ENCODE assay signal across 8 cellular contexts in genomic region chr6:27138398-27138797, GRCh38.
DNase-seq lines count a peak whose midpoint lies in the region; ATAC-seq, FAIRE-seq and TF ChIP-seq lines count a peak whose summit lies in the region.

No MANE protein-coding gene starts in this region.

- peak overlapping the region; percentile 11; the same call in 1 of the 2 replicates for H2BK20ac ChIP-seq in H1 (ENCODE audit: low read length)

- H4K91ac ChIP-seq in H1 (replicated peaks; ENCODE audit: insufficient read length, low read length), result peak overlapping the region; percentile 91

- peaks cover 41% of the 10 kb centered on the region for H3K4me1 Mint-ChIP-seq in T-helper 2 cell treated with Interferon-gamma antibody and Interleukin-4, amounts not matched to agents 5 μg/mL and 100 μg/mL, for 36 hours (ENCODE audit: low read depth)
- peaks cover 34% of the 10 kb centered on the region for H3K4me1 Mint-ChIP-seq in progenitor cell of endocrine pancreas (ENCODE audit: low read depth)

- TF ChIP-seq POLR2A in H1 (IDR thresholded peaks at IDR 0.05; ENCODE audit: control extremely low read depth in 1 of 2, low read depth in 2 of 2, low read length in 2 of 2), result no peak

- peaks cover 26% of the 10 kb centered on the region for H3K36me3 Mint-ChIP-seq in T-helper 2 cell treated with Interferon-gamma antibody and Interleukin-4, amounts not matched to agents 5 μg/mL and 100 μg/mL, for 36 hours (ENCODE audit: low read depth)
- H3K36me3 Mint-ChIP-seq in progenitor cell of endocrine pancreas (ENCODE audit: insufficient read depth), result no peaks in the 10 kb centered on the region

- H3K4me2 ChIP-seq in OCI-LY3 (ENCODE audit: low read length) (peak overlapping the region; percentile 91), H1 (ENCODE audit: insufficient read depth in 1 of 2, low read depth in 2 of 2, low read length in 2 of 2) (peak overlapping the region; percentile 58 to 64)

- H3K9me3 ChIP-seq in OCI-LY3 (ENCODE audit: insufficient read depth, low read length) (no peaks in the 10 kb centered on the region), H1 (ENCODE audit: insufficient read depth in 2 of 2, low read depth in 1 of 2, low read length in 1 of 2) (no peaks in the 10 kb centered on the region)

- H3K27ac ChIP-seq in OCI-LY3 (ENCODE audit: low read length) (peak overlapping the region; percentile 98), H1 (ENCODE audit: low read depth, low read length) (peak overlapping the region; percentile 95; the same call in 1 of the 2 replicates)

- H3K79me2 ChIP-seq in OCI-LY3 (ENCODE audit: low read length) (peaks cover 33% of the 10 kb centered on the region), H1 (ENCODE audit: control insufficient read depth in 1 of 2, insufficient read depth in 2 of 2, low read length in 2 of 2) (peaks cover 0 to 28% of the 10 kb centered on the region in 2 experiments; a peak in 2 of 4 replicates)

- H3K4me3 ChIP-seq in OCI-LY3 (ENCODE audit: low read length), result peak overlapping the region; percentile 79
- H3K4me3 ChIP-seq in H1 (ENCODE audit: extremely low read depth in 1 of 4, insufficient read depth in 2 of 4, low read depth in 3 of 4, low read length in 4 of 4), result peak overlapping the region in 2 of 4 experiments; percentile 87 to 95; a peak in 3 of 8 replicates

- TF ChIP-seq CTCF in OCI-LY3 (IDR thresholded peaks at IDR 0.05; ENCODE audit: low read depth, low read length) (no peak), H1 (IDR thresholded peaks at IDR 0.05; ENCODE audit: control extremely low read depth in 1 of 3, insufficient read depth in 1 of 3, low read depth in 1 of 3, low read length in 3 of 3) (no peak), progenitor cell of endocrine pancreas (IDR thresholded peaks at IDR 0.05; ENCODE audit: unreplicated experiment) (no peak)

- peak overlapping the region; percentile 94 for H2BK120ac ChIP-seq in H1 (replicated peaks; ENCODE audit: low read depth, low read length)

- H3K4me1 ChIP-seq in OCI-LY3 (ENCODE audit: low read length), result peaks cover 53% of the 10 kb centered on the region
- peaks cover 0 to 10% (median 4%) of the 10 kb centered on the region in 4 experiments; a peak in 5 of 7 replicates for H3K4me1 ChIP-seq in H1 (replicated peaks in 1 of 4; ENCODE audit: control insufficient read depth in 3 of 4, insufficient read depth in 4 of 4, low read length in 3 of 4)

- H3K9ac ChIP-seq in OCI-LY3 (ENCODE audit: low read length) (peak overlapping the region; percentile 90; the same call in 1 of the 2 replicates), H1 (replicated peaks in 1 of 4; ENCODE audit: extremely low read depth in 1 of 4, low read depth in 3 of 4, low read length in 3 of 4) (no peak overlapping the region; a peak in 1 of 7 replicates)

- no peak for FAIRE-seq in H1 (lab: Jason Lieb, UNC)

- ATAC-seq in HG03520 (IDR thresholded peaks at IDR 0.05; ENCODE audit: unreplicated experiment) (no peak), HG03521 (IDR thresholded peaks at IDR 0.05; ENCODE audit: unreplicated experiment) (no peak)

- peaks cover 6% of the 10 kb centered on the region for H3K23me2 ChIP-seq in H1 (ENCODE audit: low read depth, low read length)

- H3K56ac ChIP-seq in H1 (replicated peaks; ENCODE audit: insufficient read length, low read depth, low read length), result no peak overlapping the region

- peak overlapping the region; percentile 93 for H3K4me3 Mint-ChIP-seq in T-helper 2 cell treated with Interferon-gamma antibody and Interleukin-4, amounts not matched to agents 5 μg/mL and 100 μg/mL, for 36 hours
- peak overlapping the region; percentile 95 for H3K4me3 Mint-ChIP-seq in progenitor cell of endocrine pancreas (ENCODE audit: low read depth)

- CTCF ChIA-PET in H1 (lab: Charles Lee; ENCODE audit: partially characterized antibody), result interaction anchor here (0.5 to 1.2 kb wide), 3 partner anchors 9 to 124 kb away, joined by 3 to 8 read pairs (median 3); a partner anchor contains a TSS

- no peak for TF ChIP-seq EP300 in H1 (IDR thresholded peaks at IDR 0.05; ENCODE audit: borderline replicate concordance in 1 of 2, low read depth in 2 of 2, low read length in 2 of 2)

- H3K9me3 Mint-ChIP-seq in T-helper 2 cell treated with Interferon-gamma antibody and Interleukin-4, amounts not matched to agents 5 μg/mL and 100 μg/mL, for 36 hours, result no peaks in the 10 kb centered on the region
- no peaks in the 10 kb centered on the region for H3K9me3 Mint-ChIP-seq in progenitor cell of endocrine pancreas (ENCODE audit: low read depth)

- H4K20me1 ChIP-seq in OCI-LY3 (ENCODE audit: insufficient read depth, low read length) (no peaks in the 10 kb centered on the region), H1 (replicated peaks in 1 of 2; ENCODE audit: control insufficient read depth in 1 of 2, insufficient read depth in 2 of 2, low read length in 2 of 2) (no peaks in the 10 kb centered on the region)

- DNase-seq in T-helper 2 cell treated with Interferon-gamma antibody and Interleukin-4, amounts not matched to agents 5 μg/mL and 100 μg/mL, for 36 hours (ENCODE audit: low spot score), result no peak
- DNase-seq in T-helper 2 cell (no peak), H1 (ENCODE audit: low read depth in 1 of 2, low spot score in 2 of 2) (no peak), progenitor cell of endocrine pancreas (ENCODE audit: low spot score, unreplicated experiment) (no peak), GOT3 (lab: John Stamatoyannopoulos, UW) (no peak)

- H3K36me3 ChIP-seq in OCI-LY3 (replicated peaks; ENCODE audit: low read depth, low read length), result peaks cover 11% of the 10 kb centered on the region
- H3K36me3 ChIP-seq in H1 (ENCODE audit: control insufficient read depth in 2 of 4, insufficient read depth in 4 of 4, low read length in 3 of 4), result peaks cover 0 to 4% (median 0%) of the 10 kb centered on the region in 4 experiments; a peak in 1 of 8 replicates

- H3K79me1 ChIP-seq in H1 (ENCODE audit: low read depth, low read length), result no peaks in the 10 kb centered on the region

- no peak for TF ChIP-seq RAD21 in H1 (IDR thresholded peaks at IDR 0.05 in 1 of 2, conservative IDR thresholded peaks at IDR 0.05 in 1 of 2; ENCODE audit: low read depth in 2 of 2, low read length in 2 of 2)

- H2BK15ac ChIP-seq in H1 (ENCODE audit: low read length), result no peak overlapping the region

- peak overlapping the region; percentile 81 for H3K18ac ChIP-seq in H1 (ENCODE audit: extremely low read depth, low read length)

- H2BK5ac ChIP-seq in H1 (ENCODE audit: low read depth, low read length), result peak overlapping the region; percentile 81; the same call in 1 of the 2 replicates

- no peak overlapping the region for H3K14ac ChIP-seq in H1 (ENCODE audit: insufficient read length)

- no peak overlapping the region for H2AK5ac ChIP-seq in H1 (ENCODE audit: low read depth, low read length)

- H3K27me3 Mint-ChIP-seq in T-helper 2 cell treated with Interferon-gamma antibody and Interleukin-4, amounts not matched to agents 5 μg/mL and 100 μg/mL, for 36 hours (ENCODE audit: low read depth), result peaks cover 3% of the 10 kb centered on the region
- no peaks in the 10 kb centered on the region for H3K27me3 Mint-ChIP-seq in progenitor cell of endocrine pancreas

- POLR2A ChIA-PET in H1 (lab: Charles Lee; ENCODE audit: partially characterized antibody), result interaction anchor here (0.7 to 21.6 kb wide), 42 partner anchors 9 to 1111 kb away, joined by 3 to 587 read pairs (median 10); a partner anchor contains a TSS

- no peak overlapping the region for H3K23ac ChIP-seq in H1 (ENCODE audit: insufficient read length)

- H3K27ac Mint-ChIP-seq in T-helper 2 cell treated with Interferon-gamma antibody and Interleukin-4, amounts not matched to agents 5 μg/mL and 100 μg/mL, for 36 hours, result peak overlapping the region; percentile 97
- peak overlapping the region; percentile 98 for H3K27ac Mint-ChIP-seq in progenitor cell of endocrine pancreas

- H2AFZ ChIP-seq in OCI-LY3 (ENCODE audit: low read depth, low read length) (no peak overlapping the region), H1 (ENCODE audit: low read length) (no peak overlapping the region)

- H3K4ac ChIP-seq in H1 (replicated peaks; ENCODE audit: insufficient read length, low read depth, low read length), result peak overlapping the region; percentile 94

- H3K27me3 ChIP-seq in OCI-LY3 (ENCODE audit: low read depth, low read length) (no peaks in the 10 kb centered on the region), H1 (replicated peaks in 1 of 4; ENCODE audit: control insufficient read depth in 3 of 4, extremely low read depth in 1 of 4, insufficient read depth in 3 of 4, low read length in 3 of 4) (no peaks in the 10 kb centered on the region)

- H4K5ac ChIP-seq in H1 (ENCODE audit: insufficient read length, low read depth, low read length), result peak overlapping the region; percentile 98

- no peak overlapping the region for H4K8ac ChIP-seq in H1 (ENCODE audit: extremely low read depth, insufficient read depth, low read length)

- peak overlapping the region; percentile 35; the same call in 1 of the 2 replicates for H2BK12ac ChIP-seq in H1 (ENCODE audit: low read depth, low read length)

- WGBS in H1 (ENCODE audit: extremely low coverage in 1 of 2, insufficient coverage in 1 of 2, insufficient read length in 1 of 2, insufficient replicate concordance in 2 of 2, low coverage in 1 of 2, low lambda C conversion rate in 2 of 2, missing lambda C conversion rate in 1 of 2), 2 experiments, result 81% methylated on average over 3 of the region's 3 CpGs; no CpG with 5 or more reads in 1 of the 2 experiments

TF ChIP-seq in H1, 55 proteins besides CTCF, POLR2A, EP300 and RAD21 (continues in another document):
- TF ChIP-seq ATF3 (IDR thresholded peaks at IDR 0.05; ENCODE audit: insufficient read depth, low read depth, low read length) (no peak), TBP (IDR thresholded peaks at IDR 0.05; ENCODE audit: low read depth, low read length) (no peak), NRF1 (IDR thresholded peaks at IDR 0.05; ENCODE audit: low read depth, low read length) (no peak), POLR2AphosphoS5 (IDR thresholded peaks at IDR 0.05; ENCODE audit: low read depth, low read length) (no peak), CHD2 (IDR thresholded peaks at IDR 0.05; ENCODE audit: low read length) (no peak), JUND (IDR thresholded peaks at IDR 0.05; ENCODE audit: low read length) (no peak), SRF (IDR thresholded peaks at IDR 0.05; ENCODE audit: low read depth, low read length) (no peak), USF2 (IDR thresholded peaks at IDR 0.05; ENCODE audit: low read length) (no peak), CEBPB (IDR thresholded peaks at IDR 0.05; ENCODE audit: low read depth, low read length) (no peak), POU5F1 (IDR thresholded peaks at IDR 0.05; ENCODE audit: low read depth, low read length) (no peak)
